8 cellular contexts compared by ENCODE assay signal in the genomic region with DNA sequence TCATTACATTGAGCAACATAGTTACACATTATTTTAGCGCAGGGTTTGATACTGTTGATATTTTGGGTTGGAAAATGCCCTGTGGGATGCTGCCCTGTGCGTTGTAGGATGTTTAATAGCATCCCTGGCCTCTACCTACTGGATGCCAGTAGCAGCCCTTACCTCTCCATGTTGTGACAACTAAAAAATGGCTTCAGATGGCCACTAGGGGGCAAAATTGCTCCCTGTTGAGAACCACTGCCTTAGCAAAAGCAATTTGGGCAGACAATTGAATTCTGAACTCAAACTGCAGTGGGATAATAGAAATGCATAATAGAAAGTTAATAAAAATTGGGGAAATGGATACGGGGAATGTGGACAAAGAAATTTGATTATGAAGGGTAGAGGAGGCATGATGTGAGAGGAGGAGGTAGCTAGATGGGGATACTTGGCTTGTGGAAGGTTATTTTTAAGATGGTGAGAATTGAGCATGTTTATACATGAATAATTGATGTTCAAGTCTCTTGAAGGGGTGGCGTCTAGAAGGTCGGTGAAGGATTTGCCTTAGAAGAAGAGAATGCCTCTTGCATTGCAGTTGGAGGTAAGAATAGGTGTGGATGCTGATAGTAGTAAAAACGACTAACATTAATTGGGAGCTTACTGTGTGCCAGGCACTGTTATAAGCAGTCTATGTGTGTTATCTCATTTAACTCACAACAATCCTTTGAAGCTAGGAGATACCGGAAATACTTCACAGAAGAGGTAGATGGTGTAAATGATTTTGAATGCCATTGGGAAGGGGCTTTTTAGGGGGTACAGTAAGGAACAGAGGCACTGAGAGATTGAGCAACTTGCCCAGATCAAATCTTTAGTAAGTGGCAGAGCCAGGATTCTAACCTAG. TPM values are rescaled to one million over a fixed set of nuclear protein-coding genes. Genes with fewer than 3 reads are reported as not detected.
A peak's percentile ranks its signal among the peaks of the same experiment; 100 is the strongest.
DNase-seq lines count a peak whose midpoint lies in the region; ATAC-seq and TF ChIP-seq lines count a peak whose summit lies in the region.

No MANE protein-coding gene starts in this region.

- WGBS in transverse colon (ENCODE audit: low coverage in 1 of 2), 2 donors: 71 to 77% methylated on average over 7 of the region's 7 CpGs

- H4K20me1 ChIP-seq in neural progenitor cell (ENCODE audit: low read depth): peaks cover 45% of the 10 kb centered on the region

- no peaks in the 10 kb centered on the region for H3K27me3 ChIP-seq in CD4-positive, alpha-beta memory T cell (ENCODE audit: insufficient read depth, low read length)
- H3K27me3 ChIP-seq in neural progenitor cell: no peaks in the 10 kb centered on the region
- H3K27me3 ChIP-seq in transverse colon: no peaks in the 10 kb centered on the region

- H3K4me1 ChIP-seq in CD4-positive, alpha-beta memory T cell (ENCODE audit: insufficient read depth, low read length): peaks cover 10% of the 10 kb centered on the region
- H3K4me1 ChIP-seq in neural progenitor cell: no peaks in the 10 kb centered on the region
- H3K4me1 ChIP-seq in transverse colon: no peaks in the 10 kb centered on the region

- H3K27ac Mint-ChIP-seq in CD4-positive, alpha-beta memory T cell: peak overlapping the region; percentile 34 to 79 (median 58)
- peak overlapping the region; percentile 52 for H3K27ac Mint-ChIP-seq in neural progenitor cell

- in situ Hi-C loops in transverse colon (cut with MboI; ENCODE audit: low pct_ligation_motif_present in 1 of 4, low pct_unique_long_range_greater_than_20kb in 1 of 4, low sequenced_read_pairs in 3 of 4): no loop called here

- no peaks in the 10 kb centered on the region for H3K9me3 ChIP-seq in CD4-positive, alpha-beta memory T cell (ENCODE audit: control insufficient read depth in 1 of 2, low read length in 2 of 2)
- no peaks in the 10 kb centered on the region for H3K9me3 ChIP-seq in neural progenitor cell (ENCODE audit: low read depth)
- H3K9me3 ChIP-seq in transverse colon: no peaks in the 10 kb centered on the region

- no peaks in the 10 kb centered on the region for H3K27me3 Mint-ChIP-seq in CD4-positive, alpha-beta memory T cell
- H3K27me3 Mint-ChIP-seq in neural progenitor cell (ENCODE audit: insufficient read depth, low read depth): peaks cover 2% of the 10 kb centered on the region

- H3K36me3 Mint-ChIP-seq in CD4-positive, alpha-beta memory T cell: peaks cover 28 to 44% of the 10 kb centered on the region in 2 donors
- peaks cover 31% of the 10 kb centered on the region for H3K36me3 Mint-ChIP-seq in neural progenitor cell

- H3K27ac ChIP-seq in CD4-positive, alpha-beta memory T cell (ENCODE audit: low read depth, low read length): no peak overlapping the region
- H3K27ac ChIP-seq in neural progenitor cell: no peak overlapping the region
- no peak overlapping the region for H3K27ac ChIP-seq in transverse colon

- H3K4me1 Mint-ChIP-seq in CD4-positive, alpha-beta memory T cell: peaks cover 12 to 17% (median 15%) of the 10 kb centered on the region in 4 donors
- H3K4me1 Mint-ChIP-seq in neural progenitor cell: peaks cover 3% of the 10 kb centered on the region

- H3K4me3 ChIP-seq in CD4-positive, alpha-beta memory T cell (ENCODE audit: low read length in 2 of 2): no peak overlapping the region
- no peak overlapping the region for H3K4me3 ChIP-seq in neural progenitor cell
- H3K4me3 ChIP-seq in transverse colon: no peak overlapping the region

- TF ChIP-seq CTCF in neural progenitor cell (IDR thresholded peaks at IDR 0.05) (peak; percentile 88), transverse colon (IDR thresholded peaks at IDR 0.05) (peak; percentile 55 to 77 (median 69))

- peak; percentile 56 to 65 (median 59) for DNase-seq in CD4-positive, alpha-beta memory T cell
- DNase-seq in NCI-H82 treated with DMSO at 0.1 percent for 48 hours (lab: John Stamatoyannopoulos, UW; ENCODE audit: unreplicated experiment): peak; percentile 21
- DNase-seq in activated CD8-positive, alpha-beta memory T cell treated with anti-CD3 and anti-CD28 coated beads, Interleukin-2, amount 50 U/mL, for 4 hours: peak; percentile 60
- peak; percentile 58 for DNase-seq in fibroblast of gingiva (ENCODE audit: low read depth)
- DNase-seq in neural progenitor cell (ENCODE audit: low spot score): peak; percentile 80
- peak; percentile 43 for DNase-seq in transverse colon

- TF ChIP-seq EP300 in transverse colon (IDR thresholded peaks at IDR 0.05; ENCODE audit: low read depth): no peak

- peak; percentile 47 for ATAC-seq in HG03280 (IDR thresholded peaks at IDR 0.05; ENCODE audit: unreplicated experiment)
- no peak for ATAC-seq in GM21737 (IDR thresholded peaks at IDR 0.05; ENCODE audit: unreplicated experiment)

- POLR2A ChIA-PET in CD4-positive, alpha-beta memory T cell (lab: Charles Lee; ENCODE audit: partially characterized antibody): interaction anchor here (0.8 to 2.1 kb wide), 11 partner anchors 13 to 94 kb away, joined by 3 to 15 read pairs (median 5); a partner anchor contains a TSS

- H3K36me3 ChIP-seq in CD4-positive, alpha-beta memory T cell (ENCODE audit: insufficient read depth, low read length): peaks cover 18% of the 10 kb centered on the region
- H3K36me3 ChIP-seq in neural progenitor cell: peaks cover 20% of the 10 kb centered on the region
- H3K36me3 ChIP-seq in transverse colon: peaks cover 0 to 25% (median 12%) of the 10 kb centered on the region in 4 donors

- TF ChIP-seq POLR2A in transverse colon (IDR thresholded peaks at IDR 0.05): no peak

- CTCF ChIA-PET in CD4-positive, alpha-beta memory T cell (lab: Charles Lee; ENCODE audit: partially characterized antibody): interaction anchor here (0.7 to 4.1 kb wide), 24 partner anchors 8 to 300 kb away, joined by 3 to 24 read pairs (median 5); a partner anchor contains a TSS

- no peak overlapping the region for H2AFZ ChIP-seq in neural progenitor cell (replicated peaks)

- intact Hi-C loops in CD4-positive, alpha-beta memory T cell (cut with micrococcal nuclease): loop anchor here (1.0 kb wide), 2 partner anchors 58 to 98 kb away; no protein-coding TSS in a partner anchor
- intact Hi-C loops in transverse colon (cut with DNase I; ENCODE audit: low total_unique reads): loop anchor here (1.0 kb wide), 1 partner anchor 20 kb away; no protein-coding TSS in a partner anchor

- peaks cover 11% of the 10 kb centered on the region for H3K79me2 ChIP-seq in neural progenitor cell (ENCODE audit: low read depth)

- no peak overlapping the region for H3K9ac ChIP-seq in neural progenitor cell

- H3K4me2 ChIP-seq in neural progenitor cell: no peak overlapping the region

- H3K4me3 Mint-ChIP-seq in CD4-positive, alpha-beta memory T cell: peak overlapping the region in 4 of 8 donors; percentile 27 to 51 (median 43)
- no peak overlapping the region for H3K4me3 Mint-ChIP-seq in neural progenitor cell

- H3K9me3 Mint-ChIP-seq in CD4-positive, alpha-beta memory T cell: peaks cover 0 to 2% (median 0%) of the 10 kb centered on the region in 8 donors
- no peaks in the 10 kb centered on the region for H3K9me3 Mint-ChIP-seq in neural progenitor cell

- H3F3A ChIP-seq in neural progenitor cell (ENCODE audit: low read depth): peaks cover 44% of the 10 kb centered on the region

RNA-seq across cellular contexts. Expression of a gene that starts 19.0 kb away (rescaled TPM):
- total RNA-seq in CD4-positive, alpha-beta memory T cell: 1 to 10 TPM; 2.2 to 2.6 TPM
- polyA plus RNA-seq in CD4-positive, alpha-beta memory T cell: not detected
- total RNA-seq in neural progenitor cell (ENCODE audit: low replicate concordance) (not detected in 2 replicates), transverse colon (not detected)

RNA-seq across cellular contexts. Expression of a gene that starts 30.5 kb away (rescaled TPM):
- 100 to 1,000 TPM; 279 to 309 TPM for total RNA-seq in CD4-positive, alpha-beta memory T cell
- 100 to 1,000 TPM; 156 to 210 TPM for polyA plus RNA-seq in CD4-positive, alpha-beta memory T cell
- not detected in 2 replicates for total RNA-seq in neural progenitor cell (ENCODE audit: low replicate concordance)
- 10 to 100 TPM in 2 of 4 donors, 1 to 10 TPM in 2; 1.8 to 12.8 (median 6.2) TPM for total RNA-seq in transverse colon

RNA-seq across cellular contexts. Expression of a gene that starts 40.4 kb away (rescaled TPM):
- 100 to 1,000 TPM; 232 to 242 TPM for total RNA-seq in CD4-positive, alpha-beta memory T cell
- polyA plus RNA-seq in CD4-positive, alpha-beta memory T cell: 10 to 100 TPM; 11.2 to 29.7 TPM
- total RNA-seq in neural progenitor cell (ENCODE audit: low replicate concordance) (84.8 and 90.1 TPM in 2 replicates), transverse colon (10 to 100 TPM; 13.1 to 74.3 (median 37.9) TPM)

RNA-seq across cellular contexts. Expression of a gene that starts 54.3 kb away (rescaled TPM):
- total RNA-seq in CD4-positive, alpha-beta memory T cell: under 1 TPM; 0.64 to 0.96 TPM
- polyA plus RNA-seq in CD4-positive, alpha-beta memory T cell: under 1 TPM in 1 of 2 donors, not detected in 1; 0.23 TPM
- total RNA-seq in neural progenitor cell (ENCODE audit: low replicate concordance): not detected in 2 replicates
- 100 to 1,000 TPM; 104 to 368 (median 128) TPM for total RNA-seq in transverse colon

Comparison
In these comparisons a context has a peak if more than half of its experiments do, and no peak if none do; other contexts are left out.
1. DNase-seq: peak in every context shown above with its lines; median percentile 80 in neural progenitor cell; 60 in activated CD8-positive, alpha-beta memory T cell treated with anti-CD3 and anti-CD28 coated beads, Interleukin-2, amount 50 U/mL, for 4 hours; 59 in CD4-positive, alpha-beta memory T cell; 58 in fibroblast of gingiva; 43 in transverse colon; 21 in NCI-H82 treated with DMSO at 0.1 percent for 48 hours.
2. RNA of a gene that starts 30.5 kb away (total RNA-seq): 279 to 309 TPM in CD4-positive, alpha-beta memory T cell; 1.8 to 12.8 TPM in transverse colon and not detected in neural progenitor cell; every median in the first group is over 10 times any median in the second.